Comparison of ENCODE assay signal across 15 cellular contexts in the genomic region with DNA sequence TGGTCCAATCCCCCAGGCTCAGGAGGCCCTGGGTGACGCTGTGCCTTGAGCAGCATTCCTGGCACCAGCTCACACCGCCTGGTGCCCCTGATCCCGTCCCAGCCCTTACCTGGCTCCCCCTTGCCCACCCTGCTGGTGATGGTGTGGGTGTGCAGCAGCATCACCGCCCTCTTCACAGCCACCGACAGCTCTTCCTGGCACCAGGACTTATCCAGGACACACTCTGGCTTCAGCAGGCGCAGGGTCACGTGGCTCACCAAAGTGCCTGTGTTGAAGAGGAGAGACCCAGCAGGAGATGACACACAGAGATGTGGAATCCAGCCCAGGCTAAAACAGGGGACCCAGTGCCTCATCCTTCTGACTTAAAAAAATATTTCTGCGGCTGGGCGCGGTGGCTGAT. TPM values are rescaled to one million over a fixed set of nuclear protein-coding genes. Genes with fewer than 3 reads are reported as not detected.
A peak's percentile ranks its signal among the peaks of the same experiment; 100 is the strongest.
DNase-seq lines count a peak whose midpoint lies in the region; ATAC-seq, FAIRE-seq and TF ChIP-seq lines count a peak whose summit lies in the region.
"Had no signal": no experiment of that assay in that cellular context is flagged by ENCODE, and none has a peak within 500 bp of the region (broad histone marks: within the 10 kb centered on the region; RNA-seq: fewer than 3 reads in every experiment).

No MANE protein-coding gene starts in this region.

- H3K23ac ChIP-seq in neuronal stem cell (ENCODE audit: low read depth, low read length, poor library complexity) = peak overlapping the region; percentile 52

- TF ChIP-seq CTCF in A549 (IDR thresholded peaks at IDR 0.05) = no peak

- H3K36me3 ChIP-seq in H7 (replicated peaks; ENCODE audit: control insufficient read depth, insufficient read depth, low read length) = peaks cover 88% of the 10 kb centered on the region
- H3K36me3 ChIP-seq in neuronal stem cell (replicated peaks in 1 of 2; ENCODE audit: control insufficient read depth in 2 of 2, insufficient read depth in 2 of 2, low read length in 2 of 2) = peaks cover 90 to 98% of the 10 kb centered on the region in 2 donors

- H2BK120ac ChIP-seq in neuronal stem cell (ENCODE audit: low read depth, low read length) = no peak overlapping the region

- H3K4me2 ChIP-seq in A549 (no peak overlapping the region), neuronal stem cell (ENCODE audit: insufficient read depth, low read length, poor library complexity, severe bottlenecking) (no peak overlapping the region)

- TF ChIP-seq EP300 in A549 (IDR thresholded peaks at IDR 0.05) = no peak

- no peak overlapping the region for H2BK15ac ChIP-seq in neuronal stem cell (ENCODE audit: low read length)

- H3K27ac ChIP-seq in A549 (no peak overlapping the region), neuronal stem cell (replicated peaks; ENCODE audit: low read length) (no peak overlapping the region)

- WGBS in A549 (ENCODE audit: missing lambda C conversion rate) = 92% methylated on average over 10 of the region's 10 CpGs
- WGBS in neuronal stem cell (ENCODE audit: extremely low coverage in 2 of 2, insufficient read length in 2 of 2, insufficient replicate concordance in 1 of 2), 2 donors = no CpG with 5 or more reads among the region's 10 CpGs

- TF ChIP-seq RAD21 in A549 (conservative IDR thresholded peaks at IDR 0.05 in 1 of 2, IDR thresholded peaks at IDR 0.05 in 1 of 2) = no peak

- no peak overlapping the region for H2BK5ac ChIP-seq in neuronal stem cell (ENCODE audit: low read length)

- H3K4me3 ChIP-seq in A549 (no peak overlapping the region), H7 (ENCODE audit: insufficient read depth, low read depth, low read length) (no peak overlapping the region), neuronal stem cell (ENCODE audit: low read length in 2 of 2) (no peak overlapping the region)
- H3K4me3 ChIP-seq: GM12878, HAP-1 had no signal

- CTCF ChIA-PET in A549 (lab: Yijun Ruan, JAX) = interaction anchor here (2.7 kb wide), 1 partner anchor 35 kb away, joined by 6 read pairs; no protein-coding TSS in a partner anchor

- FAIRE-seq in A549 (lab: Jason Lieb, UNC) = no peak
- FAIRE-seq: GM12878 had no signal

- DNase-seq in A549 (ENCODE audit: low read depth in 1 of 2, low spot score in 1 of 2) (no peak), H7 (peak; percentile 47), cerebellar cortex (ENCODE audit: low spot score) (peak; percentile 66), neuronal stem cell (ENCODE audit: low spot score) (no peak), NK-92 (lab: John Stamatoyannopoulos, UW; ENCODE audit: unreplicated experiment) (no peak)
- DNase-seq: Calu3; CD4-positive, alpha-beta T cell; DMS 273 treated with DMSO at 0.1 percent for 48 hours; GOT3; HFFc6; IMR-90 had no signal

- peak overlapping the region; percentile 63 for H3K9ac ChIP-seq in neuronal stem cell (ENCODE audit: low read depth, low read length, poor library complexity)

- H3K4ac ChIP-seq in neuronal stem cell (ENCODE audit: low read length) = no peak overlapping the region

- H2BK12ac ChIP-seq in neuronal stem cell (ENCODE audit: low read length) = no peak overlapping the region

- H3K14ac ChIP-seq in neuronal stem cell (ENCODE audit: low read length) = no peak overlapping the region

- no peaks in the 10 kb centered on the region for H3K4me1 ChIP-seq in A549
- H3K4me1 ChIP-seq in neuronal stem cell (ENCODE audit: control insufficient read depth in 2 of 2, insufficient read depth in 1 of 2, low read depth in 1 of 2, low read length in 2 of 2) = no peaks in the 10 kb centered on the region
- H3K4me1 ChIP-seq: HAP-1 had no signal

- no peaks in the 10 kb centered on the region for H3K79me1 ChIP-seq in neuronal stem cell (ENCODE audit: low read depth, low read length)

- POLR2A ChIA-PET in A549 (lab: Yijun Ruan, JAX) = interaction anchor here (0.7 to 1.4 kb wide), 2 partner anchors 35 to 43 kb away, joined by 3 to 7 read pairs; no protein-coding TSS in a partner anchor

- ATAC-seq in A549 (peak; percentile 15 to 16; a peak in 3 of 6 replicates), HG03196 (IDR thresholded peaks at IDR 0.05; ENCODE audit: unreplicated experiment) (no peak), GM21447 (IDR thresholded peaks at IDR 0.05; ENCODE audit: unreplicated experiment) (no peak)
- ATAC-seq: GM12878 had no signal

- H2AK5ac ChIP-seq in neuronal stem cell (ENCODE audit: low read depth, low read length) = no peak overlapping the region

- no peak overlapping the region for H2AFZ ChIP-seq in neuronal stem cell (ENCODE audit: low read length)

- no peak for TF ChIP-seq POLR2A in A549 (IDR thresholded peaks at IDR 0.05; ENCODE audit: low read length)

- no peak overlapping the region for H4K8ac ChIP-seq in neuronal stem cell (ENCODE audit: low read depth, low read length)

- no peak overlapping the region for H4K91ac ChIP-seq in neuronal stem cell (ENCODE audit: low read depth, low read length, poor library complexity)

- H3K27me3 ChIP-seq in H7 (ENCODE audit: control insufficient read depth, insufficient read depth, low read length) (no peaks in the 10 kb centered on the region), neuronal stem cell (ENCODE audit: control insufficient read depth in 3 of 3, insufficient read depth in 3 of 3, low read depth in 1 of 3, low read length in 3 of 3) (no peaks in the 10 kb centered on the region)

- H3K9me3 ChIP-seq in A549 = no peaks in the 10 kb centered on the region
- H3K9me3 ChIP-seq in neuronal stem cell (replicated peaks in 1 of 2; ENCODE audit: control insufficient read depth in 2 of 2, insufficient read depth in 1 of 2, low read depth in 1 of 2, low read length in 2 of 2) = peaks cover 0 to 5% of the 10 kb centered on the region in 2 donors
- H3K9me3 ChIP-seq: HAP-1 had no signal

- H3K18ac ChIP-seq in neuronal stem cell (ENCODE audit: low read length) = no peak overlapping the region

TF ChIP-seq in A549, 52 proteins besides CTCF, POLR2A, EP300 and RAD21:
- TF ChIP-seq HOXB5 (CRISPR knock-in tag; IDR thresholded peaks at IDR 0.05) (no peak), TFCP2L1 (CRISPR knock-in tag; IDR thresholded peaks at IDR 0.05) (no peak), SREBF2 (IDR thresholded peaks at IDR 0.05) (no peak), FOXS1 (CRISPR knock-in tag; IDR thresholded peaks at IDR 0.05) (no peak), PHF8 (IDR thresholded peaks at IDR 0.05; ENCODE audit: borderline replicate concordance, low read depth) (no peak), HOXB13 (CRISPR knock-in tag; IDR thresholded peaks at IDR 0.05; ENCODE audit: low read depth) (no peak), MAZ (IDR thresholded peaks at IDR 0.05; ENCODE audit: borderline replicate concordance, low read depth, low read length) (no peak), NPAS2 (CRISPR knock-in tag; IDR thresholded peaks at IDR 0.05; ENCODE audit: borderline replicate concordance) (no peak), ZFP36 (IDR thresholded peaks at IDR 0.05; ENCODE audit: borderline replicate concordance, partially characterized antibody) (no peak), ZSCAN20 (CRISPR knock-in tag; IDR thresholded peaks at IDR 0.05) (no peak), SMC3 (IDR thresholded peaks at IDR 0.05) (no peak), RCOR1 (IDR thresholded peaks at IDR 0.05; ENCODE audit: low read depth, low read length) (no peak), HOXA7 (CRISPR knock-in tag; IDR thresholded peaks at IDR 0.05) (no peak), RNF2 (IDR thresholded peaks at IDR 0.05; ENCODE audit: borderline replicate concordance, low read depth) (no peak)
- TF ChIP-seq, protein P1, sequence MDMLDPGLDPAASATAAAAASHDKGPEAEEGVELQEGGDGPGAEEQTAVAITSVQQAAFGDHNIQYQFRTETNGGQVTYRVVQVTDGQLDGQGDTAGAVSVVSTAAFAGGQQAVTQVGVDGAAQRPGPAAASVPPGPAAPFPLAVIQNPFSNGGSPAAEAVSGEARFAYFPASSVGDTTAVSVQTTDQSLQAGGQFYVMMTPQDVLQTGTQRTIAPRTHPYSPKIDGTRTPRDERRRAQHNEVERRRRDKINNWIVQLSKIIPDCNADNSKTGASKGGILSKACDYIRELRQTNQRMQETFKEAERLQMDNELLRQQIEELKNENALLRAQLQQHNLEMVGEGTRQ (IDR thresholded peaks at IDR 0.05) = no peak
- TF ChIP-seq, protein P2, sequence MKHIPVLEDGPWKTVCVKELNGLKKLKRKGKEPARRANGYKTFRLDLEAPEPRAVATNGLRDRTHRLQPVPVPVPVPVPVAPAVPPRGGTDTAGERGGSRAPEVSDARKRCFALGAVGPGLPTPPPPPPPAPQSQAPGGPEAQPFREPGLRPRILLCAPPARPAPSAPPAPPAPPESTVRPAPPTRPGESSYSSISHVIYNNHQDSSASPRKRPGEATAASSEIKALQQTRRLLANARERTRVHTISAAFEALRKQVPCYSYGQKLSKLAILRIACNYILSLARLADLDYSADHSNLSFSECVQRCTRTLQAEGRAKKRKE (CRISPR knock-in tag; IDR thresholded peaks at IDR 0.05; ENCODE audit: low read depth) = no peak

RNA-seq across cellular contexts. Expression of a gene that starts 36.2 kb away (rescaled TPM):
- 64.1 and 81.5 TPM in 2 replicates for polyA plus RNA-seq in A549 (2011; rRNA removed)
- 72.5 and 73.2 TPM in 2 replicates for polyA plus RNA-seq in A549 (2012; cell fraction: cytosol; rRNA removed)
- polyA plus RNA-seq in A549 (2012; cell fraction: nucleus; rRNA removed) = 193 and 238 TPM in 2 replicates
- 43.2 to 50.8 TPM (median 45.8 TPM) in 3 replicates for polyA plus RNA-seq in A549 (2017; fragmentation: RNase III; extraction: RNeasy Plus Mini Kit Qiagen cat#74134 plus additional on column Dnase treatment)
- 224 and 252 TPM in 2 replicates for polyA minus RNA-seq in A549 (2011; rRNA and poly(A)+ RNA removed)
- 119 and 130 TPM in 2 replicates for total RNA-seq in H7 (2014; rRNA removed; shearing (Covaris generic))
- polyA plus RNA-seq in neuronal stem cell (2013, experiment 1 of 2) = 20.7 TPM
- polyA plus RNA-seq in neuronal stem cell (2013, experiment 2 of 2) = 19.8 TPM

RNA-seq across cellular contexts. Expression of a gene that starts 41.8 kb away (rescaled TPM):
- polyA plus RNA-seq in A549 (2011; rRNA removed) (42.0 and 67.6 TPM in 2 replicates), A549 (2017; fragmentation: RNase III; extraction: RNeasy Plus Mini Kit Qiagen cat#74134 plus additional on column Dnase treatment) (44.0 to 49.5 TPM (median 47.8 TPM) in 3 replicates)
- 56.7 and 71.7 TPM in 2 replicates for polyA plus RNA-seq in A549 (2012; cell fraction: cytosol; rRNA removed)
- 77.2 and 90.4 TPM in 2 replicates for polyA plus RNA-seq in A549 (2012; cell fraction: nucleus; rRNA removed)
- polyA minus RNA-seq in A549 (2011; rRNA and poly(A)+ RNA removed) = 66.2 and 96.5 TPM in 2 replicates
- total RNA-seq in H7 (2014; rRNA removed; shearing (Covaris generic)) = 38.4 and 42.8 TPM in 2 replicates
- 26.6 TPM for polyA plus RNA-seq in neuronal stem cell (2013, experiment 1 of 2)
- 25.6 TPM for polyA plus RNA-seq in neuronal stem cell (2013, experiment 2 of 2)

RNA-seq across cellular contexts. Expression of a gene that starts 42.6 kb away (rescaled TPM):
- polyA plus RNA-seq in A549 (2011; rRNA removed) = 5,441 and 7,182 TPM in 2 replicates
- 7,109 and 7,241 TPM in 2 replicates for polyA plus RNA-seq in A549 (2012; cell fraction: cytosol; rRNA removed)
- polyA plus RNA-seq in A549 (2012; cell fraction: nucleus; rRNA removed) = 3,292 and 3,609 TPM in 2 replicates
- 3,449 to 3,524 TPM (median 3,456 TPM) in 3 replicates for polyA plus RNA-seq in A549 (2017; fragmentation: RNase III; extraction: RNeasy Plus Mini Kit Qiagen cat#74134 plus additional on column Dnase treatment)
- 4,371 and 5,632 TPM in 2 replicates for polyA minus RNA-seq in A549 (2011; rRNA and poly(A)+ RNA removed)
- 5,486 and 6,641 TPM in 2 replicates for total RNA-seq in H7 (2014; rRNA removed; shearing (Covaris generic))
- 4,689 TPM for polyA plus RNA-seq in neuronal stem cell (2013, experiment 1 of 2)
- polyA plus RNA-seq in neuronal stem cell (2013, experiment 2 of 2) = 4,697 TPM

Comparison
In these comparisons a context has a peak if more than half of its experiments do, and no peak if none do; other contexts are left out.
1. ATAC-seq: peak in A549 (2 of 2); none in HG03196 (single experiment) and GM21447 (single experiment).
2. DNase-seq: peak in H7 (single experiment) and cerebellar cortex (single experiment); none in A549 (0 of 2), neuronal stem cell (single experiment) and NK-92 (single experiment).